In genomic region chr1:205827623-205828022, GRCh38 we compare ENCODE assay signal across 17 cellular contexts. TPM values are rescaled to one million over a fixed set of nuclear protein-coding genes. Genes with fewer than 3 reads are reported as not detected.
DNase-seq lines count a peak whose midpoint lies in the region; ATAC-seq and TF ChIP-seq lines count a peak whose summit lies in the region.
"Had no signal": no experiment of that assay in that cellular context is flagged by ENCODE, and none has a peak within 500 bp of the region (broad histone marks: within the 10 kb centered on the region; RNA-seq: fewer than 3 reads in every experiment).

No MANE protein-coding gene starts in this region.

- H3K4me3 ChIP-seq in H7 (ENCODE audit: insufficient read depth, low read depth, low read length) = no peak overlapping the region
- H3K4me3 ChIP-seq: suprapubic skin had no signal

- DNase-seq in H7 (peak; percentile 55), NCI-H526 treated with DMSO at 0.1 percent for 48 hours (lab: John Stamatoyannopoulos, UW) (peak; percentile 2), left ventricle myocardium superior (no peak), UCSD-AML1 (lab: John Stamatoyannopoulos, UW; ENCODE audit: unreplicated experiment) (no peak), AG08395 (ENCODE audit: low spot score) (no peak)
- DNase-seq: activated CD4-positive, alpha-beta T cell treated with anti-CD3 and anti-CD28 coated beads for 48 hours; activated T-cell treated with anti-CD3 and anti-CD28 coated beads, Interleukin-2, amount 50 U/mL, for 4 hours; DMS79 treated with DMSO at 0.1 percent for 48 hours; NCI-H2227 treated with DMSO at 0.1 percent for 48 hours had no signal

- peaks cover 2% of the 10 kb centered on the region; the same call in 1 of the 2 replicates for H3K27me3 ChIP-seq in H7 (ENCODE audit: control insufficient read depth, insufficient read depth, low read length)

- peak; percentile 72 for ATAC-seq in left ventricle myocardium superior
- no peak for ATAC-seq in GM18868 (IDR thresholded peaks at IDR 0.05; ENCODE audit: unreplicated experiment)
- ATAC-seq in GM19324 (IDR thresholded peaks at IDR 0.05; ENCODE audit: low FRiP score, unreplicated experiment) = no peak
- ATAC-seq: activated T-cell treated with anti-CD3 and anti-CD28 coated beads, Interleukin-2, amount 50 U/mL, for 4 hours; Panc1 had no signal

- H3K36me3 ChIP-seq in H7 (replicated peaks; ENCODE audit: control insufficient read depth, insufficient read depth, low read length) = no peaks in the 10 kb centered on the region
- H3K36me3 ChIP-seq: suprapubic skin had no signal

- TF ChIP-seq CTCF in 22Rv1 (IDR thresholded peaks at IDR 0.05) = peak; percentile 61

- intact Hi-C loops in left ventricle myocardium superior (cut with micrococcal nuclease) = no loop called here

- H3K27ac ChIP-seq in 22Rv1 = no peak overlapping the region
- H3K27ac ChIP-seq: parathyroid adenoma, suprapubic skin had no signal

RNA-seq across cellular contexts. Expression of gene SLC41A1, which starts 14.6 kb away (rescaled TPM):
- 23.3 and 23.5 TPM in 2 replicates for total RNA-seq in H7 (2014; rRNA removed; shearing (Covaris generic))
- total RNA-seq in left ventricle myocardium superior = 511 TPM

RNA-seq across cellular contexts. Expression of gene PM20D1, which starts 22.3 kb away (rescaled TPM):
- total RNA-seq in H7 (2014; rRNA removed; shearing (Covaris generic)) = not detected in 2 replicates
- 1.6 TPM for total RNA-seq in left ventricle myocardium superior
- total RNA-seq: endothelial cell of umbilical vein, M059J had no signal

RNA-seq across cellular contexts. Expression of gene RAB29, which starts 52.3 kb away (rescaled TPM):
- 7.6 and 10.7 TPM in 2 replicates for total RNA-seq in H7 (2014; rRNA removed; shearing (Covaris generic))
- 14.5 TPM for total RNA-seq in left ventricle myocardium superior

Comparison
In these comparisons a context has a peak if more than half of its experiments do, and no peak if none do; other contexts are left out.
1. DNase-seq: peak in H7 (single experiment) and NCI-H526 treated with DMSO at 0.1 percent for 48 hours (single experiment); none in left ventricle myocardium superior (single experiment), UCSD-AML1 (single experiment) and AG08395 (single experiment).
2. RNA of gene SLC41A1, which starts 14.6 kb away (total RNA-seq): 511 TPM in left ventricle myocardium superior (single experiment); 23.3 to 23.5 TPM in H7; every median in the first group is over 10 times any median in the second.